Comparison of ENCODE assay signal across 1 cellular context in genomic region chr6:108118359-108118724, GRCh38.
TF ChIP-seq lines count a peak whose summit lies in the region.

No MANE protein-coding gene starts in this region.

TF ChIP-seq in liver, 16 proteins besides CTCF, POLR2A, EP300 and RAD21 (continued from another document):
- TF ChIP-seq, protein P1, sequence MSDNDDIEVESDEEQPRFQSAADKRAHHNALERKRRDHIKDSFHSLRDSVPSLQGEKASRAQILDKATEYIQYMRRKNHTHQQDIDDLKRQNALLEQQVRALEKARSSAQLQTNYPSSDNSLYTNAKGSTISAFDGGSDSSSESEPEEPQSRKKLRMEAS (IDR thresholded peaks at IDR 0.05) = no peak
- TF ChIP-seq, protein P2, sequence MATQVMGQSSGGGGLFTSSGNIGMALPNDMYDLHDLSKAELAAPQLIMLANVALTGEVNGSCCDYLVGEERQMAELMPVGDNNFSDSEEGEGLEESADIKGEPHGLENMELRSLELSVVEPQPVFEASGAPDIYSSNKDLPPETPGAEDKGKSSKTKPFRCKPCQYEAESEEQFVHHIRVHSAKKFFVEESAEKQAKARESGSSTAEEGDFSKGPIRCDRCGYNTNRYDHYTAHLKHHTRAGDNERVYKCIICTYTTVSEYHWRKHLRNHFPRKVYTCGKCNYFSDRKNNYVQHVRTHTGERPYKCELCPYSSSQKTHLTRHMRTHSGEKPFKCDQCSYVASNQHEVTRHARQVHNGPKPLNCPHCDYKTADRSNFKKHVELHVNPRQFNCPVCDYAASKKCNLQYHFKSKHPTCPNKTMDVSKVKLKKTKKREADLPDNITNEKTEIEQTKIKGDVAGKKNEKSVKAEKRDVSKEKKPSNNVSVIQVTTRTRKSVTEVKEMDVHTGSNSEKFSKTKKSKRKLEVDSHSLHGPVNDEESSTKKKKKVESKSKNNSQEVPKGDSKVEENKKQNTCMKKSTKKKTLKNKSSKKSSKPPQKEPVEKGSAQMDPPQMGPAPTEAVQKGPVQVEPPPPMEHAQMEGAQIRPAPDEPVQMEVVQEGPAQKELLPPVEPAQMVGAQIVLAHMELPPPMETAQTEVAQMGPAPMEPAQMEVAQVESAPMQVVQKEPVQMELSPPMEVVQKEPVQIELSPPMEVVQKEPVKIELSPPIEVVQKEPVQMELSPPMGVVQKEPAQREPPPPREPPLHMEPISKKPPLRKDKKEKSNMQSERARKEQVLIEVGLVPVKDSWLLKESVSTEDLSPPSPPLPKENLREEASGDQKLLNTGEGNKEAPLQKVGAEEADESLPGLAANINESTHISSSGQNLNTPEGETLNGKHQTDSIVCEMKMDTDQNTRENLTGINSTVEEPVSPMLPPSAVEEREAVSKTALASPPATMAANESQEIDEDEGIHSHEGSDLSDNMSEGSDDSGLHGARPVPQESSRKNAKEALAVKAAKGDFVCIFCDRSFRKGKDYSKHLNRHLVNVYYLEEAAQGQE (IDR thresholded peaks at IDR 0.05) = no peak
- TF ChIP-seq FOXA2 (IDR thresholded peaks at IDR 0.05) (no peak), HNF4G (IDR thresholded peaks at IDR 0.05) (no peak), RXRA (IDR thresholded peaks at IDR 0.05) (no peak), NR2F2 (IDR thresholded peaks at IDR 0.05) (no peak), JUND (IDR thresholded peaks at IDR 0.05) (no peak)
